In genomic region chr5:116525680-116526079, GRCh38 we compare ENCODE assay signal across 16 cellular contexts. TPM values are rescaled to one million over a fixed set of nuclear protein-coding genes. Genes with fewer than 3 reads are reported as not detected.
"Had no signal": no experiment of that assay in that cellular context is flagged by ENCODE, and none has a peak within 500 bp of the region (broad histone marks: within the 10 kb centered on the region; RNA-seq: fewer than 3 reads in every experiment).

No MANE protein-coding gene starts in this region.

- H3K27ac Mint-ChIP-seq: activated CD4-positive, alpha-beta memory T cell treated with anti-CD3 and anti-CD28 coated beads, Interleukin-2, amount 10 ng/mL, durations not matched to agents 7 days and 5 days; activated CD8-positive, alpha-beta memory T cell treated with anti-CD3 and anti-CD28 coated beads, Interleukin-2, amount 10 ng/mL, durations not matched to agents 7 days and 5 days; activated naive CD8-positive, alpha-beta T cell; effector memory CD8-positive, alpha-beta T cell; naive thymus-derived CD4-positive, alpha-beta T cell; T-cell had no signal

- H3K36me3 ChIP-seq: esophagus squamous epithelium, neutrophil had no signal

- H3K4me1 Mint-ChIP-seq: activated CD4-positive, alpha-beta memory T cell treated with anti-CD3 and anti-CD28 coated beads, Interleukin-2, amount 10 ng/mL, durations not matched to agents 7 days and 5 days; naive thymus-derived CD4-positive, alpha-beta T cell; T-cell had no signal

- ATAC-seq: activated CD8-positive, alpha-beta memory T cell treated with anti-CD3 and anti-CD28 coated beads, Interleukin-2, amount 10 ng/mL, durations not matched to agents 7 days and 5 days; effector memory CD8-positive, alpha-beta T cell; left cardiac atrium; naive thymus-derived CD4-positive, alpha-beta T cell; T-cell; WTC11 had no signal

- H3K27me3 Mint-ChIP-seq: activated CD8-positive, alpha-beta memory T cell treated with anti-CD3 and anti-CD28 coated beads, Interleukin-2, amount 10 ng/mL, durations not matched to agents 7 days and 5 days; activated naive CD8-positive, alpha-beta T cell; effector memory CD8-positive, alpha-beta T cell; naive thymus-derived CD4-positive, alpha-beta T cell; T-cell had no signal

- DNase-seq: activated CD4-positive, alpha-beta memory T cell treated with anti-CD3 and anti-CD28 coated beads, Interleukin-2, amount 10 ng/mL, durations not matched to agents 7 days and 5 days; activated CD4-positive, alpha-beta T cell treated with anti-CD3 and anti-CD28 coated beads for 4 hours; activated CD8-positive, alpha-beta memory T cell treated with anti-CD3 and anti-CD28 coated beads, Interleukin-2, amount 10 ng/mL, durations not matched to agents 7 days and 5 days; amniotic stem cell; dermis blood vessel endothelial cell; effector memory CD8-positive, alpha-beta T cell; esophagus squamous epithelium; left cardiac atrium; naive thymus-derived CD4-positive, alpha-beta T cell; stimulated activated CD8-positive, alpha-beta memory T cell treated with anti-CD3 and anti-CD28 coated beads, Interleukin-4, amount 100 ng/mL, for 48 hours; stimulated activated naive CD4-positive, alpha-beta T cell; T-cell had no signal

- H3K27me3 ChIP-seq: esophagus squamous epithelium, neutrophil had no signal

- H3K9me3 Mint-ChIP-seq: activated CD4-positive, alpha-beta memory T cell treated with anti-CD3 and anti-CD28 coated beads, Interleukin-2, amount 10 ng/mL, durations not matched to agents 7 days and 5 days; effector memory CD8-positive, alpha-beta T cell; naive thymus-derived CD4-positive, alpha-beta T cell; T-cell; WTC11 had no signal

- H3K27ac ChIP-seq: esophagus squamous epithelium, neutrophil had no signal

- H3K36me3 Mint-ChIP-seq: activated CD8-positive, alpha-beta memory T cell treated with anti-CD3 and anti-CD28 coated beads, Interleukin-2, amount 10 ng/mL, durations not matched to agents 7 days and 5 days; T-cell; WTC11 had no signal

- H3K4me3 ChIP-seq: esophagus squamous epithelium, lung had no signal

- H3K4me3 Mint-ChIP-seq: activated CD4-positive, alpha-beta memory T cell treated with anti-CD3 and anti-CD28 coated beads, Interleukin-2, amount 10 ng/mL, durations not matched to agents 7 days and 5 days; activated CD8-positive, alpha-beta memory T cell treated with anti-CD3 and anti-CD28 coated beads, Interleukin-2, amount 10 ng/mL, durations not matched to agents 7 days and 5 days; activated naive CD8-positive, alpha-beta T cell; effector memory CD8-positive, alpha-beta T cell; naive thymus-derived CD4-positive, alpha-beta T cell; T-cell had no signal

- H3K9me3 ChIP-seq: esophagus squamous epithelium, neutrophil had no signal

RNA-seq across cellular contexts. Expression of gene SEMA6A, which starts 48.9 kb away (rescaled TPM):
- total RNA-seq: naive thymus-derived CD4-positive, alpha-beta T cell had no signal
